In the genomic region with DNA sequence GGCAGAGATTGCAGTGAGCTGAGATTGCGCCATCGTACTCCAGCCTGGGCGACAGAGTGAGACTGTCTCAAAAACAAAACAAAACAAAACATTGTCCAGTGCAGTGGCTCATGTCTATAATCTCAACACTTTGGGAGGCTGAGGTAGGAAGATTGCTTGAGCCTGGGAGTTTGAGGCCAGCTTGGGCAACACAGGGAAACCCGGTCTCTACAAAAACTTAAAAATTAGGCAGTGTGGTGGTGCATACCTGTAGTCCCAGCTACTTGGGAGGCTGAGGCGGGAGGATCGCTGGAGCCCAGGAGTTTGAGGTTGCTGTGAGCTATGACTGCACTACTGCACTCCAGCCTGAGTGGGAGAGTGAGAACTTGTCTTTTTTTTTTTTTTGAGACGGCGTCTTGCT, we compare ENCODE assay signal across 40 cellular contexts. TPM values are rescaled to one million over a fixed set of nuclear protein-coding genes. Genes with fewer than 3 reads are reported as not detected.
"Had no signal": no experiment of that assay in that cellular context is flagged by ENCODE, and none has a peak within 500 bp of the region (broad histone marks: within the 10 kb centered on the region; RNA-seq: fewer than 3 reads in every experiment).

No MANE protein-coding gene starts in this region.

- H3K27me3 Mint-ChIP-seq: activated naive CD4-positive, alpha-beta T cell treated with anti-CD3 and anti-CD28 coated beads, Interleukin-2, amount 50 U/mL, for 24 hours; activated naive CD8-positive, alpha-beta T cell; activated naive CD8-positive, alpha-beta T cell treated with anti-CD3 and anti-CD28 coated beads for 36 hours; activated naive CD8-positive, alpha-beta T cell treated with anti-CD3 and anti-CD28 coated beads, Interleukin-2, amount 50 U/mL, for 24 hours; activated T-cell treated with anti-CD3 and anti-CD28 coated beads, Interleukin-2, amount 50 U/mL, for 24 hours; activated T-helper 17 cell treated with anti-CD3 and anti-CD28 coated beads, Interleukin-2, amount 50 U/mL, for 72 hours; central memory CD8-positive, alpha-beta T cell had no signal

- H3K4me3 Mint-ChIP-seq: activated naive CD4-positive, alpha-beta T cell treated with anti-CD3 and anti-CD28 coated beads for 36 hours; activated naive CD4-positive, alpha-beta T cell treated with anti-CD3 and anti-CD28 coated beads, Interleukin-2, amount 10 ng/mL, durations not matched to agents 7 days and 5 days; activated naive CD4-positive, alpha-beta T cell treated with anti-CD3 and anti-CD28 coated beads, Interleukin-2, amount 50 U/mL, for 24 hours; activated naive CD8-positive, alpha-beta T cell; activated naive CD8-positive, alpha-beta T cell treated with anti-CD3 and anti-CD28 coated beads for 36 hours; activated naive CD8-positive, alpha-beta T cell treated with anti-CD3 and anti-CD28 coated beads, Interleukin-2, amount 10 ng/mL, durations not matched to agents 7 days and 5 days; activated naive CD8-positive, alpha-beta T cell treated with anti-CD3 and anti-CD28 coated beads, Interleukin-2, amount 50 U/mL, for 24 hours; activated T-cell treated with anti-CD3 and anti-CD28 coated beads, Interleukin-2, amount 50 U/mL, for 24 hours; activated T-cell treated with anti-CD3 and anti-CD28 coated beads, Interleukin-2, amount 50 U/mL, for 4 hours; activated T-cell treated with anti-CD3 and anti-CD28 coated beads, Interleukin-2, amount 50 U/mL, for 72 hours; activated T-helper 1 cell treated with anti-CD3 and anti-CD28 coated beads, Interleukin-12 subunit alpha, Interleukin-12 subunit beta, Interleukin-2, Interleukin-4 antibody, amounts not matched to agents 30 ng/mL and 10 ng/mL and 1 ng/mL, durations not matched to agents 14 hours and 24 hours and 36 hours; activated T-helper 17 cell treated with anti-CD3 and anti-CD28 coated beads, Interleukin-2, amount 50 U/mL, for 72 hours; brain; central memory CD8-positive, alpha-beta T cell had no signal

- H3K27me3 ChIP-seq: adrenal gland, ascending aorta, body of pancreas, brain microvascular endothelial cell, breast epithelium, cardiac muscle cell had no signal

- H3K36me3 ChIP-seq: adrenal gland, ascending aorta, brain microvascular endothelial cell, breast epithelium, cardiac muscle cell had no signal

- H3K27ac Mint-ChIP-seq: activated naive CD4-positive, alpha-beta T cell treated with anti-CD3 and anti-CD28 coated beads for 36 hours; activated naive CD4-positive, alpha-beta T cell treated with anti-CD3 and anti-CD28 coated beads, Interleukin-2, amount 10 ng/mL, durations not matched to agents 7 days and 5 days; activated naive CD4-positive, alpha-beta T cell treated with anti-CD3 and anti-CD28 coated beads, Interleukin-2, amount 50 U/mL, for 24 hours; activated naive CD4-positive, alpha-beta T cell treated with anti-CD3 and anti-CD28 coated beads, Interleukin-2, amount 50 U/mL, for 72 hours; activated naive CD8-positive, alpha-beta T cell; activated naive CD8-positive, alpha-beta T cell treated with anti-CD3 and anti-CD28 coated beads for 36 hours; activated naive CD8-positive, alpha-beta T cell treated with anti-CD3 and anti-CD28 coated beads, Interleukin-2, amount 10 ng/mL, durations not matched to agents 7 days and 5 days; activated naive CD8-positive, alpha-beta T cell treated with anti-CD3 and anti-CD28 coated beads, Interleukin-2, amount 50 U/mL, for 24 hours; activated T-cell treated with anti-CD3 and anti-CD28 coated beads, Interleukin-2, amount 50 U/mL, for 24 hours; activated T-cell treated with anti-CD3 and anti-CD28 coated beads, Interleukin-2, amount 50 U/mL, for 72 hours; activated T-helper 1 cell treated with anti-CD3 and anti-CD28 coated beads, Interleukin-12 subunit alpha, Interleukin-12 subunit beta, Interleukin-2, Interleukin-4 antibody, amounts not matched to agents 30 ng/mL and 10 ng/mL and 1 ng/mL, durations not matched to agents 14 hours and 24 hours and 36 hours; activated T-helper 17 cell treated with anti-CD3 and anti-CD28 coated beads, Interleukin-2, amount 50 U/mL, for 72 hours; activated T-helper 2 cell treated with anti-CD3 and anti-CD28 coated beads, Interferon-gamma antibody, Interleukin-2, Interleukin-4, amounts not matched to agents 10 μg/mL and 5 μg/mL and 100 μg/mL, durations not matched to agents 14 hours and 24 hours and 36 hours; brain had no signal

- H3K4me3 ChIP-seq: adrenal gland, ascending aorta, body of pancreas, breast epithelium, cardiac muscle cell had no signal

- H3K9me3 ChIP-seq: adrenal gland, ascending aorta, body of pancreas, breast epithelium had no signal

- H3K27ac ChIP-seq: adrenal gland, ascending aorta, body of pancreas, brain microvascular endothelial cell, breast epithelium, cardiac muscle cell had no signal

- ATAC-seq: activated naive CD4-positive, alpha-beta T cell treated with anti-CD3 and anti-CD28 coated beads, Interleukin-2, amount 50 U/mL, for 72 hours; activated naive CD8-positive, alpha-beta T cell treated with anti-CD3 and anti-CD28 coated beads, Interleukin-2, amount 50 U/mL, for 24 hours; activated T-cell treated with anti-CD3 and anti-CD28 coated beads, Interleukin-2, amount 50 U/mL, for 4 hours; activated T-cell treated with anti-CD3 and anti-CD28 coated beads, Interleukin-2, amount 50 U/mL, for 72 hours; activated T-helper 17 cell treated with anti-CD3 and anti-CD28 coated beads, Interleukin-2, amount 50 U/mL, for 72 hours; body of pancreas had no signal

- DNase-seq: activated effector memory CD4-positive, alpha-beta T cell treated with anti-CD3 and anti-CD28 coated beads, Interleukin-2, amount 50 U/mL, for 16 hours; activated effector memory CD4-positive, alpha-beta T cell treated with Interleukin-2 at 50 U/mL for 16 hours; activated gamma-delta T cell; activated gamma-delta T cell treated with Interleukin-2 at 50 U/mL for 16 hours; activated naive CD4-positive, alpha-beta T cell; activated naive CD4-positive, alpha-beta T cell treated with anti-CD3 and anti-CD28 coated beads for 36 hours; activated naive CD4-positive, alpha-beta T cell treated with anti-CD3 and anti-CD28 coated beads, Interleukin-2, amount 10 ng/mL, durations not matched to agents 7 days and 5 days; activated naive CD4-positive, alpha-beta T cell treated with anti-CD3 and anti-CD28 coated beads, Interleukin-2, amount 50 U/mL, for 16 hours; activated naive CD4-positive, alpha-beta T cell treated with Interleukin-2 at 50 U/mL for 16 hours; activated naive CD8-positive, alpha-beta T cell treated with anti-CD3 and anti-CD28 coated beads for 36 hours; activated naive CD8-positive, alpha-beta T cell treated with anti-CD3 and anti-CD28 coated beads, Interleukin-2, amount 10 ng/mL, durations not matched to agents 7 days and 5 days; activated naive CD8-positive, alpha-beta T cell treated with anti-CD3 and anti-CD28 coated beads, Interleukin-2, amount 50 U/mL, for 24 hours; activated T-cell treated with anti-CD3 and anti-CD28 coated beads for 4 hours; activated T-cell treated with anti-CD3 and anti-CD28 coated beads, Interleukin-2, amount 50 U/mL, for 1 hour; activated T-cell treated with anti-CD3 and anti-CD28 coated beads, Interleukin-2, amount 50 U/mL, for 24 hours; activated T-cell treated with anti-CD3 and anti-CD28 coated beads, Interleukin-2, amount 50 U/mL, for 4 hours; activated T-cell treated with anti-CD3 and anti-CD28 coated beads, Interleukin-2, amount 50 U/mL, for 48 hours; activated T-cell treated with anti-CD3 and anti-CD28 coated beads, Interleukin-2, amount 50 U/mL, for 72 hours; adrenal gland; amniotic stem cell; amygdala; anterior cingulate cortex; aorta; body of pancreas; brain microvascular endothelial cell; caudate nucleus; central memory CD4-positive, alpha-beta T cell; cerebellar nuclear complex had no signal

- H3K36me3 Mint-ChIP-seq: activated naive CD4-positive, alpha-beta T cell treated with anti-CD3 and anti-CD28 coated beads, Interleukin-2, amount 10 ng/mL, durations not matched to agents 7 days and 5 days; activated naive CD4-positive, alpha-beta T cell treated with anti-CD3 and anti-CD28 coated beads, Interleukin-2, amount 50 U/mL, for 24 hours; activated naive CD4-positive, alpha-beta T cell treated with anti-CD3 and anti-CD28 coated beads, Interleukin-2, amount 50 U/mL, for 72 hours; activated naive CD8-positive, alpha-beta T cell treated with anti-CD3 and anti-CD28 coated beads for 36 hours; activated naive CD8-positive, alpha-beta T cell treated with anti-CD3 and anti-CD28 coated beads, Interleukin-2, amount 10 ng/mL, durations not matched to agents 7 days and 5 days; brain had no signal

- H3K4me1 ChIP-seq: adrenal gland, ascending aorta, body of pancreas, breast epithelium had no signal

- H3K4me1 Mint-ChIP-seq: activated naive CD4-positive, alpha-beta T cell treated with anti-CD3 and anti-CD28 coated beads, Interleukin-2, amount 10 ng/mL, durations not matched to agents 7 days and 5 days; activated naive CD4-positive, alpha-beta T cell treated with anti-CD3 and anti-CD28 coated beads, Interleukin-2, amount 50 U/mL, for 24 hours; activated naive CD8-positive, alpha-beta T cell treated with anti-CD3 and anti-CD28 coated beads for 36 hours; activated naive CD8-positive, alpha-beta T cell treated with anti-CD3 and anti-CD28 coated beads, Interleukin-2, amount 10 ng/mL, durations not matched to agents 7 days and 5 days; activated naive CD8-positive, alpha-beta T cell treated with anti-CD3 and anti-CD28 coated beads, Interleukin-2, amount 50 U/mL, for 24 hours; activated T-helper 17 cell treated with anti-CD3 and anti-CD28 coated beads, Interleukin-2, amount 50 U/mL, for 72 hours; brain; central memory CD8-positive, alpha-beta T cell had no signal

- H3K9me3 Mint-ChIP-seq: activated naive CD4-positive, alpha-beta T cell treated with anti-CD3 and anti-CD28 coated beads for 36 hours; activated naive CD4-positive, alpha-beta T cell treated with anti-CD3 and anti-CD28 coated beads, Interleukin-2, amount 10 ng/mL, durations not matched to agents 7 days and 5 days; activated naive CD4-positive, alpha-beta T cell treated with anti-CD3 and anti-CD28 coated beads, Interleukin-2, amount 50 U/mL, for 24 hours; activated naive CD4-positive, alpha-beta T cell treated with anti-CD3 and anti-CD28 coated beads, Interleukin-2, amount 50 U/mL, for 72 hours; activated naive CD8-positive, alpha-beta T cell treated with anti-CD3 and anti-CD28 coated beads for 36 hours; activated naive CD8-positive, alpha-beta T cell treated with anti-CD3 and anti-CD28 coated beads, Interleukin-2, amount 10 ng/mL, durations not matched to agents 7 days and 5 days; activated naive CD8-positive, alpha-beta T cell treated with anti-CD3 and anti-CD28 coated beads, Interleukin-2, amount 50 U/mL, for 24 hours; activated T-cell treated with anti-CD3 and anti-CD28 coated beads, Interleukin-2, amount 50 U/mL, for 24 hours; activated T-cell treated with anti-CD3 and anti-CD28 coated beads, Interleukin-2, amount 50 U/mL, for 4 hours; activated T-cell treated with anti-CD3 and anti-CD28 coated beads, Interleukin-2, amount 50 U/mL, for 72 hours; activated T-helper 1 cell treated with anti-CD3 and anti-CD28 coated beads, Interleukin-12 subunit alpha, Interleukin-12 subunit beta, Interleukin-2, Interleukin-4 antibody, amounts not matched to agents 30 ng/mL and 10 ng/mL and 1 ng/mL, durations not matched to agents 14 hours and 24 hours and 36 hours; activated T-helper 17 cell treated with anti-CD3 and anti-CD28 coated beads, Interleukin-2, amount 50 U/mL, for 72 hours; activated T-helper 2 cell treated with anti-CD3 and anti-CD28 coated beads, Interferon-gamma antibody, Interleukin-2, Interleukin-4, amounts not matched to agents 10 μg/mL and 5 μg/mL and 100 μg/mL, durations not matched to agents 14 hours and 24 hours and 36 hours; brain; central memory CD8-positive, alpha-beta T cell had no signal

RNA-seq across cellular contexts. Expression of a gene that starts 27.2 kb away (rescaled TPM):
- total RNA-seq: activated naive CD4-positive, alpha-beta T cell treated with anti-CD3 and anti-CD28 coated beads for 36 hours; activated naive CD4-positive, alpha-beta T cell treated with anti-CD3 and anti-CD28 coated beads, Interleukin-2, amount 50 U/mL, for 72 hours; activated naive CD8-positive, alpha-beta T cell treated with anti-CD3 and anti-CD28 coated beads for 36 hours; activated naive CD8-positive, alpha-beta T cell treated with anti-CD3 and anti-CD28 coated beads, Interleukin-2, amount 10 ng/mL, durations not matched to agents 7 days and 5 days; activated T-cell treated with anti-CD3 and anti-CD28 coated beads, Interleukin-2, amount 50 U/mL, for 4 hours; activated T-helper 1 cell treated with anti-CD3 and anti-CD28 coated beads, Interleukin-12 subunit alpha, Interleukin-12 subunit beta, Interleukin-2, Interleukin-4 antibody, amounts not matched to agents 30 ng/mL and 10 ng/mL and 1 ng/mL, durations not matched to agents 14 hours and 24 hours and 36 hours; activated T-helper 17 cell treated with anti-CD3 and anti-CD28 coated beads, Interleukin-2, amount 50 U/mL, for 72 hours; activated T-helper 2 cell treated with anti-CD3 and anti-CD28 coated beads, Interferon-gamma antibody, Interleukin-2, Interleukin-4, amounts not matched to agents 10 μg/mL and 5 μg/mL and 100 μg/mL, durations not matched to agents 14 hours and 24 hours and 36 hours; ascending aorta; body of pancreas; bronchial epithelial cell; cardiac muscle cell had no signal
- polyA plus RNA-seq: cardiac muscle cell had no signal
